Comparison of ENCODE assay signal across 1 cellular context in genomic region chr2:14779252-14779651, GRCh38.
TF ChIP-seq lines count a peak whose summit lies in the region.

No MANE protein-coding gene starts in this region.

TF ChIP-seq in HepG2, 621 proteins besides CTCF, POLR2A, EP300 and RAD21 (continued from another document and continues in another):
- TF ChIP-seq ZNF687 (CRISPR knock-in tag; IDR thresholded peaks at IDR 0.05) (no peak), KMT2A (CRISPR knock-in tag; IDR thresholded peaks at IDR 0.05) (no peak), MED13 (CRISPR knock-in tag; IDR thresholded peaks at IDR 0.05) (no peak), SSRP1 (CRISPR knock-in tag; IDR thresholded peaks at IDR 0.05) (no peak), GATAD2A (CRISPR knock-in tag; IDR thresholded peaks at IDR 0.05) (peak; percentile 24; the same call in 1 of the 2 replicates), ZSCAN25 (CRISPR knock-in tag; IDR thresholded peaks at IDR 0.05) (0 out of 2 replicates have a peak, but pooled peaks have one; percentile 36), ZBTB34 (CRISPR knock-in tag; IDR thresholded peaks at IDR 0.05) (no peak), TBL1XR1 (IDR thresholded peaks at IDR 0.05; ENCODE audit: borderline replicate concordance, low read length, partially characterized antibody) (no peak), ETV5 (CRISPR knock-in tag; IDR thresholded peaks at IDR 0.05; ENCODE audit: borderline replicate concordance) (no peak), ZNF34 (CRISPR knock-in tag; IDR thresholded peaks at IDR 0.05; ENCODE audit: borderline replicate concordance) (no peak), SIX4 (CRISPR knock-in tag; IDR thresholded peaks at IDR 0.05) (no peak), ZMYM3 (CRISPR knock-in tag; IDR thresholded peaks at IDR 0.05) (peak; percentile 61; the same call in 1 of the 2 replicates), FOXO1 (CRISPR knock-in tag; IDR thresholded peaks at IDR 0.05) (peak; percentile 21; the same call in 1 of the 2 replicates), CCAR2 (optimal IDR thresholded peaks at IDR 0.05; ENCODE audit: low read depth, low read length) (no peak), ZNF207 (IDR thresholded peaks at IDR 0.05; ENCODE audit: borderline replicate concordance) (no peak), SP4 (CRISPR knock-in tag; IDR thresholded peaks at IDR 0.05) (no peak), ZMYM4 (CRISPR knock-in tag; IDR thresholded peaks at IDR 0.05) (0 out of 2 replicates have a peak, but pooled peaks have one; percentile 36), MTA1 (CRISPR knock-in tag; IDR thresholded peaks at IDR 0.05; ENCODE audit: borderline replicate concordance) (no peak), ZNF160 (CRISPR knock-in tag; IDR thresholded peaks at IDR 0.05) (no peak), HNRNPLL (IDR thresholded peaks at IDR 0.05; ENCODE audit: low read depth, low read length, poor library complexity, severe bottlenecking) (no peak), CEBPB (IDR thresholded peaks at IDR 0.05; ENCODE audit: borderline replicate concordance, low read depth, low read length) (no peak), SALL1 (CRISPR knock-in tag; IDR thresholded peaks at IDR 0.05) (peak; percentile 62; the same call in 1 of the 2 replicates), SAFB2 (CRISPR knock-in tag; IDR thresholded peaks at IDR 0.05; ENCODE audit: borderline replicate concordance, low read depth) (no peak), ZNF781 (CRISPR knock-in tag; IDR thresholded peaks at IDR 0.05; ENCODE audit: borderline replicate concordance, not compliant biosample characterization) (no peak), UBTF (CRISPR knock-in tag; IDR thresholded peaks at IDR 0.05) (no peak), ZNF775 (CRISPR knock-in tag; IDR thresholded peaks at IDR 0.05; ENCODE audit: borderline replicate concordance) (no peak), SP2 (CRISPR knock-in tag; IDR thresholded peaks at IDR 0.05) (no peak), MEF2D (CRISPR knock-in tag; IDR thresholded peaks at IDR 0.05) (no peak), ATF4 (CRISPR knock-in tag; IDR thresholded peaks at IDR 0.05) (no peak), NFYB (CRISPR knock-in tag; IDR thresholded peaks at IDR 0.05) (no peak), GABPB1 (CRISPR knock-in tag; IDR thresholded peaks at IDR 0.05) (peak; percentile 73), KLF16 (CRISPR knock-in tag; IDR thresholded peaks at IDR 0.05) (no peak), ZNF468 (CRISPR knock-in tag; IDR thresholded peaks at IDR 0.05) (no peak), ESRRA (CRISPR knock-in tag; IDR thresholded peaks at IDR 0.05; ENCODE audit: low read depth) (peak; percentile 64; the same call in 1 of the 2 replicates), GABPA (IDR thresholded peaks at IDR 0.05; ENCODE audit: low read depth, low read length) (no peak), GABPA (CRISPR knock-in tag; IDR thresholded peaks at IDR 0.05; ENCODE audit: low read depth) (peak; percentile 76), ZNF766 (CRISPR knock-in tag; IDR thresholded peaks at IDR 0.05; ENCODE audit: borderline replicate concordance) (peak; percentile 59; the same call in 1 of the 2 replicates), REPIN1 (CRISPR knock-in tag; IDR thresholded peaks at IDR 0.05; ENCODE audit: borderline replicate concordance, low read depth) (no peak), RBM22 (optimal IDR thresholded peaks at IDR 0.05; ENCODE audit: low read length) (no peak), ZSCAN29 (CRISPR knock-in tag; conservative IDR thresholded peaks at IDR 0.05) (no peak), SOX6 (IDR thresholded peaks at IDR 0.05) (no peak), SOX6 (CRISPR knock-in tag; IDR thresholded peaks at IDR 0.05) (peak; percentile 64), ZNF580 (CRISPR knock-in tag; IDR thresholded peaks at IDR 0.05; ENCODE audit: borderline replicate concordance, low read depth) (no peak), NR2F2 (IDR thresholded peaks at IDR 0.05; ENCODE audit: borderline replicate concordance, low read depth) (no peak), HNF4A (CRISPR knock-in tag; IDR thresholded peaks at IDR 0.05) (peak; percentile 74), FOSL2 (CRISPR knock-in tag; IDR thresholded peaks at IDR 0.05) (peak; percentile 15; the same call in 1 of the 2 replicates), ZNF205 (CRISPR knock-in tag; IDR thresholded peaks at IDR 0.05) (no peak), JDP2 (CRISPR knock-in tag; IDR thresholded peaks at IDR 0.05; ENCODE audit: borderline replicate concordance) (no peak), PLRG1 (conservative IDR thresholded peaks at IDR 0.05) (no peak), ZNF333 (CRISPR knock-in tag; IDR thresholded peaks at IDR 0.05; ENCODE audit: borderline replicate concordance) (no peak), ZNF317 (CRISPR knock-in tag; IDR thresholded peaks at IDR 0.05) (0 out of 2 replicates have a peak, but pooled peaks have one; percentile 61), ZNF136 (CRISPR knock-in tag; IDR thresholded peaks at IDR 0.05; ENCODE audit: low read depth) (no peak), ZNF83 (CRISPR knock-in tag; IDR thresholded peaks at IDR 0.05; ENCODE audit: borderline replicate concordance) (no peak), ZC3H13 (CRISPR knock-in tag; IDR thresholded peaks at IDR 0.05) (no peak), CHD2 (IDR thresholded peaks at IDR 0.05; ENCODE audit: low read depth, low read length) (no peak), ZNF343 (CRISPR knock-in tag; IDR thresholded peaks at IDR 0.05) (no peak), ELK4 (CRISPR knock-in tag; IDR thresholded peaks at IDR 0.05; ENCODE audit: borderline replicate concordance) (no peak), ZNF331 (CRISPR knock-in tag; IDR thresholded peaks at IDR 0.05) (no peak), AGO2 (optimal IDR thresholded peaks at IDR 0.05; ENCODE audit: low read depth, low read length) (no peak), THAP7 (CRISPR knock-in tag; IDR thresholded peaks at IDR 0.05) (no peak), MYC (CRISPR knock-in tag; IDR thresholded peaks at IDR 0.05; ENCODE audit: borderline replicate concordance) (no peak), RARA (CRISPR knock-in tag; IDR thresholded peaks at IDR 0.05) (peak; percentile 55; the same call in 1 of the 2 replicates), ZNF296 (CRISPR knock-in tag; conservative IDR thresholded peaks at IDR 0.05) (no peak), SYNCRIP (IDR thresholded peaks at IDR 0.05; ENCODE audit: insufficient read depth, low read depth, low read length) (no peak), MAFK (conservative IDR thresholded peaks at IDR 0.05 in 1 of 2, IDR thresholded peaks at IDR 0.05 in 1 of 2; ENCODE audit: low read length in 2 of 2) (no peak)
- TF ChIP-seq, protein P1, sequence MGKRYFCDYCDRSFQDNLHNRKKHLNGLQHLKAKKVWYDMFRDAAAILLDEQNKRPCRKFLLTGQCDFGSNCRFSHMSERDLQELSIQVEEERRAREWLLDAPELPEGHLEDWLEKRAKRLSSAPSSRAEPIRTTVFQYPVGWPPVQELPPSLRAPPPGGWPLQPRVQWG (CRISPR knock-in tag; IDR thresholded peaks at IDR 0.05; ENCODE audit: borderline replicate concordance, low read depth) = no peak
- TF ChIP-seq, protein P2, sequence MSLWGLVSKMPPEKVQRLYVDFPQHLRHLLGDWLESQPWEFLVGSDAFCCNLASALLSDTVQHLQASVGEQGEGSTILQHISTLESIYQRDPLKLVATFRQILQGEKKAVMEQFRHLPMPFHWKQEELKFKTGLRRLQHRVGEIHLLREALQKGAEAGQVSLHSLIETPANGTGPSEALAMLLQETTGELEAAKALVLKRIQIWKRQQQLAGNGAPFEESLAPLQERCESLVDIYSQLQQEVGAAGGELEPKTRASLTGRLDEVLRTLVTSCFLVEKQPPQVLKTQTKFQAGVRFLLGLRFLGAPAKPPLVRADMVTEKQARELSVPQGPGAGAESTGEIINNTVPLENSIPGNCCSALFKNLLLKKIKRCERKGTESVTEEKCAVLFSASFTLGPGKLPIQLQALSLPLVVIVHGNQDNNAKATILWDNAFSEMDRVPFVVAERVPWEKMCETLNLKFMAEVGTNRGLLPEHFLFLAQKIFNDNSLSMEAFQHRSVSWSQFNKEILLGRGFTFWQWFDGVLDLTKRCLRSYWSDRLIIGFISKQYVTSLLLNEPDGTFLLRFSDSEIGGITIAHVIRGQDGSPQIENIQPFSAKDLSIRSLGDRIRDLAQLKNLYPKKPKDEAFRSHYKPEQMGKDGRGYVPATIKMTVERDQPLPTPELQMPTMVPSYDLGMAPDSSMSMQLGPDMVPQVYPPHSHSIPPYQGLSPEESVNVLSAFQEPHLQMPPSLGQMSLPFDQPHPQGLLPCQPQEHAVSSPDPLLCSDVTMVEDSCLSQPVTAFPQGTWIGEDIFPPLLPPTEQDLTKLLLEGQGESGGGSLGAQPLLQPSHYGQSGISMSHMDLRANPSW (CRISPR knock-in tag; IDR thresholded peaks at IDR 0.05; ENCODE audit: borderline replicate concordance) = no peak
